1 cellular context compared by ENCODE assay signal in genomic region chr6:11231564-11232176, GRCh38.
TF ChIP-seq lines count a peak whose summit lies in the region.

No MANE protein-coding gene starts in this region.

TF ChIP-seq in GM12878, 131 proteins besides CTCF, POLR2A, EP300 and RAD21 (continued from another document):
- 0 out of 2 replicates have a peak, but pooled peaks have one; percentile 26 for TF ChIP-seq MLLT1 (IDR thresholded peaks at IDR 0.05)
